28 cellular contexts compared by ENCODE assay signal in genomic region chr6:33507261-33507660, GRCh38.
"Had no signal": no experiment of that assay in that cellular context is flagged by ENCODE, and none has a peak within 500 bp of the region (broad histone marks: within the 10 kb centered on the region; RNA-seq: fewer than 3 reads in every experiment).

No MANE protein-coding gene starts in this region.

- H2AFZ ChIP-seq: neural progenitor cell, parathyroid adenoma had no signal

- H3K4me3 Mint-ChIP-seq: natural killer cell; nephron; neural progenitor cell; stimulated activated naive B cell treated with anti-CD40 and anti-IgM and Interleukin-4, amounts not matched to agents 10 μg/mL and 1 μg/mL and 100 μg/mL, for 72 hours; stimulated activated naive CD8-positive, alpha-beta T cell treated with anti-CD3 and anti-CD28 coated beads, Interleukin-15, Interleukin-2, amounts not matched to agents 100 ng/mL and 50 ng/mL, for 24 hours had no signal

- H3K36me3 Mint-ChIP-seq: natural killer cell; neural progenitor cell; stimulated activated naive B cell treated with anti-CD40 and anti-IgM and Interleukin-4, amounts not matched to agents 10 μg/mL and 1 μg/mL and 100 μg/mL, for 72 hours had no signal

- H3K4me3 ChIP-seq: neural progenitor cell, ovary, psoas muscle, skin epidermis, smooth muscle cell, spleen, stomach, thoracic aorta, thyroid gland, tibial nerve, upper lobe of left lung, vagina had no signal

- H3K36me3 ChIP-seq: neural progenitor cell, ovary, spleen, stomach, thoracic aorta, thyroid gland, tibial nerve, upper lobe of left lung, vagina had no signal

- H3K4me2 ChIP-seq: neural progenitor cell, smooth muscle cell had no signal

- H3K27ac Mint-ChIP-seq: natural killer cell; nephron; neural progenitor cell; progenitor cell of endocrine pancreas; stimulated activated naive B cell treated with anti-CD40 and anti-IgM and Interleukin-4, amounts not matched to agents 10 μg/mL and 1 μg/mL and 100 μg/mL, for 72 hours; stimulated activated naive CD8-positive, alpha-beta T cell treated with anti-CD3 and anti-CD28 coated beads, Interleukin-15, Interleukin-2, amounts not matched to agents 100 ng/mL and 50 ng/mL, for 24 hours had no signal

- H3K27me3 ChIP-seq: neural progenitor cell, ovary, thyroid gland, tibial nerve, upper lobe of left lung, vagina had no signal

- H3K27ac ChIP-seq: neural progenitor cell, ovary, parathyroid adenoma, psoas muscle, skin epidermis, spleen, stomach, thoracic aorta, thyroid gland, tibial nerve, upper lobe of left lung, vagina had no signal

- H3K9me3 Mint-ChIP-seq: natural killer cell had no signal

- H3K79me2 ChIP-seq: parathyroid adenoma had no signal

- H3K4me1 Mint-ChIP-seq: natural killer cell had no signal

- DNase-seq: natural killer cell; occipital lobe; ovary; posterior cingulate gyrus; psoas muscle; right cardiac atrium; spleen; stimulated activated CD4-positive, alpha-beta T cell treated with anti-CD3 and anti-CD28 coated beads, Interleukin-12 subunit alpha, Interleukin-12 subunit beta, amount 100 ng/mL, for 4 hours; stimulated activated CD4-positive, alpha-beta T cell treated with anti-CD3 and anti-CD28 coated beads, Interleukin-1b, Interleukin-23, amount 100 ng/mL, for 48 hours; stimulated activated CD4-positive, alpha-beta T cell treated with anti-CD3 and anti-CD28 coated beads, Interleukin-4, amount 100 ng/mL, for 1 hour; stimulated activated CD4-positive, alpha-beta T cell treated with anti-CD3 and anti-CD28 coated beads, Interleukin-4, amount 100 ng/mL, for 4 hours; stimulated activated CD8-positive, alpha-beta memory T cell treated with anti-CD3 and anti-CD28 coated beads, Interleukin-4, amount 100 ng/mL, for 48 hours; stimulated activated naive B cell treated with anti-CD40 and anti-IgM and Interleukin-4, amounts not matched to agents 10 μg/mL and 1 μg/mL and 100 μg/mL, for 72 hours; stimulated activated naive CD4-positive, alpha-beta T cell treated with Interleukin-2 at 50 U/mL for 16 hours; stomach; thyroid gland; upper lobe of left lung had no signal

- H3K4me1 ChIP-seq: neural progenitor cell, parathyroid adenoma, psoas muscle, thyroid gland had no signal

- H3K9ac ChIP-seq: neural progenitor cell, parathyroid adenoma had no signal

- H3K9me3 ChIP-seq: ovary, psoas muscle, spleen, thoracic aorta, thyroid gland, upper lobe of left lung, vagina had no signal

- ATAC-seq: natural killer cell; psoas muscle; right cardiac atrium; sciatic nerve; stimulated activated naive B cell treated with anti-CD40 and anti-IgM and Interleukin-4, amounts not matched to agents 10 μg/mL and 1 μg/mL and 100 μg/mL, for 72 hours had no signal
